ENCODE assay signal across 9 cellular contexts in genomic region chr7:148262721-148263229, GRCh38.
DNase-seq lines count a peak whose midpoint lies in the region; ATAC-seq, FAIRE-seq and TF ChIP-seq lines count a peak whose summit lies in the region.
"Had no signal": no experiment of that assay in that cellular context is flagged by ENCODE, and none has a peak within 500 bp of the region (broad histone marks: within the 10 kb centered on the region; RNA-seq: fewer than 3 reads in every experiment).

No MANE protein-coding gene starts in this region.

- H3K27ac Mint-ChIP-seq in osteocyte (ENCODE audit: unreplicated experiment), result no peak overlapping the region

- intact Hi-C loops in thyroid gland (cut with DNase I), result no loop called here

- H3K36me3 Mint-ChIP-seq in osteocyte (ENCODE audit: unreplicated experiment), result no peaks in the 10 kb centered on the region

- H3K9me3 Mint-ChIP-seq in osteocyte (ENCODE audit: unreplicated experiment), result no peaks in the 10 kb centered on the region

- no peak overlapping the region for H3K27ac ChIP-seq in thyroid gland

- peaks cover 6% of the 10 kb centered on the region for H3K27me3 Mint-ChIP-seq in osteocyte (ENCODE audit: unreplicated experiment)

- no peak for TF ChIP-seq POLR2A in thyroid gland (IDR thresholded peaks at IDR 0.05)

- H3K4me3 Mint-ChIP-seq in osteocyte (ENCODE audit: unreplicated experiment), result peak overlapping the region; percentile 46

- H3K27me3 ChIP-seq in thyroid gland, result no peaks in the 10 kb centered on the region

- peak; percentile 9 for FAIRE-seq in HTR-8/SVneo (lab: Jason Lieb, UNC)
- FAIRE-seq: colon had no signal

- no peak overlapping the region for H3K4me3 ChIP-seq in thyroid gland (replicated peaks in 1 of 3)

- no peaks in the 10 kb centered on the region for H3K36me3 ChIP-seq in thyroid gland

- H3K4me1 ChIP-seq in thyroid gland, result no peaks in the 10 kb centered on the region

- peak; percentile 91 for ATAC-seq in GM19467 (IDR thresholded peaks at IDR 0.05; ENCODE audit: unreplicated experiment)

- H3K4me1 Mint-ChIP-seq in osteocyte (ENCODE audit: unreplicated experiment), result peaks cover 5% of the 10 kb centered on the region

- H3K9me3 ChIP-seq in thyroid gland, result no peaks in the 10 kb centered on the region

- 7% methylated on average over 18 of the region's 18 CpGs for WGBS in thyroid gland, 2 donors

- TF ChIP-seq CTCF in osteocyte (IDR thresholded peaks at IDR 0.05), result peak; percentile 92
- TF ChIP-seq CTCF in thyroid gland (IDR thresholded peaks at IDR 0.05), result peak; percentile 61 to 95 (median 82)

- peak; percentile 56 for DNase-seq in COR-L47 (lab: John Stamatoyannopoulos, UW)
- peak; percentile 58 for DNase-seq in HTR-8/SVneo (ENCODE audit: insufficient read length, low spot score)
- peak; percentile 68 for DNase-seq in RPMI8226
- DNase-seq in activated effector memory CD4-positive, alpha-beta T cell treated with anti-CD3 and anti-CD28 coated beads, Interleukin-2, amount 50 U/mL, for 16 hours, result peak; percentile 89
- peak; percentile 68 for DNase-seq in germinal center (ENCODE audit: low spot score)
- DNase-seq in osteocyte (ENCODE audit: extremely low spot score, unreplicated experiment), result peak; percentile 88
- DNase-seq in thyroid gland, result peak; percentile 59 to 64
